Comparison of ENCODE assay signal across 8 cellular contexts in the genomic region with DNA sequence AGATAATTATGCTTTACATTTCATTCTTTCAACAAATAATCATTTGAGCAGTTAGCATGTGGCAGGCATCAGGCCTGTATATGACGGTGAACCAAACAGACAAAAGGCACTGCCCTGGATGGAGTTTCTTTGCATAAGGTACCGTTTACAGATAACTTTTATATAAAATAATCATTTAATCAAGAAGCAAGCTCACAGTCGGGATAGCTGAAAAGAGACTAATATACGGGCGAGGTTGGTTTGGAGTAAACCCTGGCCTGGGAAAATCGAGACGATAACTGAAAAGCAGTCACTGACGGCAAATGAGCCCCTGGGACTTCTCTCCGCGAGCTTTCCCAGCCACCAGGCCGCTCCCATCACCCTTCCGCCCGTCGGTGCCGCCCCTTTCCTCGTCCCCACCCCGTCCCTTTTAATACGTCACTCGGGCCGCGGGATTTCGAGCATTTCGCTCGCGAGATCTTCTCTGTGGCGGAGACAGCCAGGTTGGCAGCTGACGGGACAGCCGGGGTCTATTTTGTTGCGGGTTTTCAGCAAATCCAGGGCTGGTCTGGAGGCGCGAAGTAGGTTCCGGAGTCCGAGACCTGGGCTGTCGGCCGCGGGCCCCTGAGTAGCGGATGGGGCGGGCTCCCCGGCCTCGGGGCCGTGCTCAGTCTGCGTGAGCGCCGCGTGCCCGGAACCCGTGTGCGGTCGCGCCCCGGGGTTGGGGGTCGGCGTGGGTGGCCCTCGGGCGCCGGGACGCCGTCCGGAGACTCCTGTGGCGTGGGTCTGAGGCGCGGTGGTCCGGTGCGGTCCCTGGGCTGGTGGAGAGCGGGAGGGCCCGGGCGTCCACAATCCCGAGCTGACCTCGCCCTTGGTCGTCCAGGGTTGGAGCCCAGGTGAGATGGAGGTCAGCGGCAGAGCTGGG. TPM values are rescaled to one million over a fixed set of nuclear protein-coding genes. Genes with fewer than 3 reads are reported as not detected.
DNase-seq lines count a peak whose midpoint lies in the region; ATAC-seq and TF ChIP-seq lines count a peak whose summit lies in the region.

Gene NMD3, plus strand, starts transcription at position 462 of the 904 bp plus-strand sequence. CDS start 703 bp downstream, outside the sequence.

- peak within 1 kb of the TSS; percentile 88 for H3K27ac Mint-ChIP-seq in activated naive CD4-positive, alpha-beta T cell treated with anti-CD3 and anti-CD28 coated beads for 36 hours

- intact Hi-C loops in activated naive CD4-positive, alpha-beta T cell treated with anti-CD3 and anti-CD28 coated beads for 36 hours (cut with micrococcal nuclease): loop anchor here (1.0 to 5.0 kb wide), 9 partner anchors 90 to 822 kb away; partner anchors contain the start of genes IFT80, KPNA4, SMC4 and TRIM59

- WGBS in gastroesophageal sphincter (ENCODE audit: low coverage in 1 of 2), 2 donors: 0 to 1% methylated on average over 11 to 13 of the region's 71 CpGs

- H3K27me3 Mint-ChIP-seq in activated naive CD4-positive, alpha-beta T cell treated with anti-CD3 and anti-CD28 coated beads for 36 hours (ENCODE audit: low read depth): peaks cover 2% of the 10 kb centered on the region

- DNase-seq in GF-D8 (lab: John Stamatoyannopoulos, UW) (peak; percentile 78), HEK293T (ENCODE audit: extremely low spot score) (peak; percentile 92), MV-4-11 (lab: John Stamatoyannopoulos, UW) (peak; percentile 81), SK-N-DZ (ENCODE audit: low spot score) (peak; percentile 96), non-pigmented ciliary epithelial cell (ENCODE audit: low read depth) (peak; percentile 70), superior temporal gyrus (ENCODE audit: extremely low spot score) (peak; percentile 92)
- DNase-seq in activated naive CD4-positive, alpha-beta T cell treated with anti-CD3 and anti-CD28 coated beads for 36 hours: peak; percentile 97

- H3K4me3 ChIP-seq in gastroesophageal sphincter: peak within 1 kb of the TSS; percentile 74 to 89

- ATAC-seq in gastroesophageal sphincter: peak; percentile 98

- CTCF ChIA-PET in HEK293T (lab: Yijun Ruan, JAX): interaction anchor here (0.6 kb wide), 1 partner anchor 10 kb away, joined by 3 read pairs; no protein-coding TSS in a partner anchor
- CTCF ChIA-PET in activated naive CD4-positive, alpha-beta T cell treated with anti-CD3 and anti-CD28 coated beads for 36 hours (lab: Charles Lee): interaction anchor here (1.3 kb wide), 1 partner anchor 112 kb away, joined by 5 read pairs; no protein-coding TSS in a partner anchor

- TF ChIP-seq CTCF in gastroesophageal sphincter (IDR thresholded peaks at IDR 0.05): no peak

- peaks cover 28% of the 10 kb centered on the region for H3K4me1 Mint-ChIP-seq in activated naive CD4-positive, alpha-beta T cell treated with anti-CD3 and anti-CD28 coated beads for 36 hours (ENCODE audit: low read depth)

- peak; percentile 62 to 76 for TF ChIP-seq POLR2A in gastroesophageal sphincter (IDR thresholded peaks at IDR 0.05)

- no peaks in the 10 kb centered on the region for H3K9me3 ChIP-seq in gastroesophageal sphincter

- no peak for TF ChIP-seq EP300 in gastroesophageal sphincter (IDR thresholded peaks at IDR 0.05)

- H3K27me3 ChIP-seq in gastroesophageal sphincter: no peaks in the 10 kb centered on the region

- H3K4me3 Mint-ChIP-seq in activated naive CD4-positive, alpha-beta T cell treated with anti-CD3 and anti-CD28 coated beads for 36 hours: peak within 1 kb of the TSS; percentile 87

- H3K27ac ChIP-seq in gastroesophageal sphincter: peak within 1 kb of the TSS; percentile 78 to 98 (median 92)

- no peaks in the 10 kb centered on the region for H3K9me3 Mint-ChIP-seq in activated naive CD4-positive, alpha-beta T cell treated with anti-CD3 and anti-CD28 coated beads for 36 hours

- peaks cover 9 to 49% (median 17%) of the 10 kb centered on the region in 3 donors for H3K4me1 ChIP-seq in gastroesophageal sphincter

- POLR2A ChIA-PET in HEK293T (lab: Yijun Ruan, JAX): interaction anchor here (1.0 to 2.8 kb wide), 4 partner anchors 9 to 201 kb away, joined by 3 to 13 read pairs (median 6); no protein-coding TSS in a partner anchor

- peaks cover 0 to 16% of the 10 kb centered on the region in 2 donors for H3K36me3 ChIP-seq in gastroesophageal sphincter

- H3K36me3 Mint-ChIP-seq in activated naive CD4-positive, alpha-beta T cell treated with anti-CD3 and anti-CD28 coated beads for 36 hours (ENCODE audit: low read depth): peaks cover 5% of the 10 kb centered on the region

TF ChIP-seq in HEK293T, 16 proteins besides CTCF, POLR2A, EP300 and RAD21:
- TF ChIP-seq ARNT (IDR thresholded peaks at IDR 0.05) (no peak), L3MBTL2 (conservative IDR thresholded peaks at IDR 0.05) (peak; percentile 64), ELF4 (IDR thresholded peaks at IDR 0.05) (peak; percentile 41; the same call in 1 of the 2 replicates), LEF1 (IDR thresholded peaks at IDR 0.05; ENCODE audit: borderline replicate concordance) (no peak), PKNOX1 (IDR thresholded peaks at IDR 0.05) (peak; percentile 76), BHLHE40 (IDR thresholded peaks at IDR 0.05; ENCODE audit: borderline replicate concordance) (no peak)

RNA-seq across cellular contexts. Expression of gene NMD3, which starts in this region (rescaled TPM):
- polyA plus RNA-seq in SK-N-DZ (2014; cell fraction: cytosol; rRNA removed): 41.7 and 50.7 TPM in 2 replicates
- 39.4 and 44.1 TPM in 2 replicates for polyA plus RNA-seq in SK-N-DZ (2014; cell fraction: nucleus; rRNA removed)
- total RNA-seq in activated naive CD4-positive, alpha-beta T cell treated with anti-CD3 and anti-CD28 coated beads for 36 hours: 10 to 100 TPM; 58.1 to 59.4 TPM
- total RNA-seq in gastroesophageal sphincter: 10 to 100 TPM; 26.1 to 72.8 (median 51.8) TPM

Comparison
In these comparisons a context has a peak if more than half of its experiments do, and no peak if none do; other contexts are left out.
1. Peak in every context shown above with its lines: DNase-seq, ATAC-seq, H3K4me3 ChIP-seq and H3K27ac ChIP-seq.